Comparison of ENCODE assay signal across 8 cellular contexts in genomic region chr14:24605435-24606190, GRCh38. TPM values are rescaled to one million over a fixed set of nuclear protein-coding genes. Genes with fewer than 3 reads are reported as not detected.
DNase-seq lines count a peak whose midpoint lies in the region; ATAC-seq and TF ChIP-seq lines count a peak whose summit lies in the region.

No MANE protein-coding gene starts in this region.

- no peaks in the 10 kb centered on the region for H3K36me3 Mint-ChIP-seq in chondrocyte (ENCODE audit: low read depth)
- H3K36me3 Mint-ChIP-seq in natural killer cell treated with Interleukin-12 subunit alpha and Interleukin-12 subunit beta and Interleukin-15 and Interleukin-18, amount 100 ng/mL, for 72 hours: no peaks in the 10 kb centered on the region
- H3K36me3 Mint-ChIP-seq in type B pancreatic cell: no peaks in the 10 kb centered on the region

- no peaks in the 10 kb centered on the region for H3K9me3 Mint-ChIP-seq in chondrocyte (ENCODE audit: low read depth)
- H3K9me3 Mint-ChIP-seq in natural killer cell treated with Interleukin-12 subunit alpha and Interleukin-12 subunit beta and Interleukin-15 and Interleukin-18, amount 100 ng/mL, for 72 hours: no peaks in the 10 kb centered on the region
- no peaks in the 10 kb centered on the region for H3K9me3 Mint-ChIP-seq in type B pancreatic cell

- H3K4me3 Mint-ChIP-seq in chondrocyte (ENCODE audit: unreplicated experiment): no peak overlapping the region
- peak overlapping the region; percentile 86 for H3K4me3 Mint-ChIP-seq in natural killer cell treated with Interleukin-12 subunit alpha and Interleukin-12 subunit beta and Interleukin-15 and Interleukin-18, amount 100 ng/mL, for 72 hours
- H3K4me3 Mint-ChIP-seq in type B pancreatic cell: no peak overlapping the region

- peak; percentile 61 for DNase-seq in activated CD4-positive, CD25-positive, alpha-beta regulatory T cell treated with anti-CD3 and anti-CD28 coated beads, Interleukin-2, amount 50 U/mL, for 72 hours
- DNase-seq in chondrocyte (ENCODE audit: low spot score) (no peak), type B pancreatic cell (ENCODE audit: extremely low spot score, unreplicated experiment) (no peak), NCI-H1436 (lab: John Stamatoyannopoulos, UW) (no peak)
- DNase-seq in natural killer cell treated with Interleukin-12 subunit alpha and Interleukin-12 subunit beta and Interleukin-15 and Interleukin-18, amount 100 ng/mL, for 72 hours (ENCODE audit: low spot score): peak; percentile 81

- peak; percentile 86 for ATAC-seq in GM21717 (IDR thresholded peaks at IDR 0.05; ENCODE audit: unreplicated experiment)
- peak; percentile 68 to 75 for ATAC-seq in natural killer cell treated with Interleukin-12 subunit alpha and Interleukin-12 subunit beta and Interleukin-15 and Interleukin-18, amount 100 ng/mL, for 72 hours

- no peaks in the 10 kb centered on the region for H3K4me1 Mint-ChIP-seq in chondrocyte (ENCODE audit: low read depth)
- H3K4me1 Mint-ChIP-seq in natural killer cell treated with Interleukin-12 subunit alpha and Interleukin-12 subunit beta and Interleukin-15 and Interleukin-18, amount 100 ng/mL, for 72 hours (ENCODE audit: low read depth in 2 of 2): peaks cover 49 to 52% of the 10 kb centered on the region in 2 donors
- no peaks in the 10 kb centered on the region for H3K4me1 Mint-ChIP-seq in type B pancreatic cell (ENCODE audit: unreplicated experiment)

- peak; percentile 70 for TF ChIP-seq RAD21 in Ishikawa (IDR thresholded peaks at IDR 0.05; ENCODE audit: low read depth)

- H3K27me3 Mint-ChIP-seq in chondrocyte (ENCODE audit: low read depth): peaks cover 2% of the 10 kb centered on the region
- no peaks in the 10 kb centered on the region for H3K27me3 Mint-ChIP-seq in natural killer cell treated with Interleukin-12 subunit alpha and Interleukin-12 subunit beta and Interleukin-15 and Interleukin-18, amount 100 ng/mL, for 72 hours
- no peaks in the 10 kb centered on the region for H3K27me3 Mint-ChIP-seq in type B pancreatic cell

- H3K27ac Mint-ChIP-seq in chondrocyte (ENCODE audit: unreplicated experiment) (no peak overlapping the region), type B pancreatic cell (no peak overlapping the region)
- peak overlapping the region; percentile 92 to 97 for H3K27ac Mint-ChIP-seq in natural killer cell treated with Interleukin-12 subunit alpha and Interleukin-12 subunit beta and Interleukin-15 and Interleukin-18, amount 100 ng/mL, for 72 hours

- TF ChIP-seq CTCF in GM12873 (IDR thresholded peaks at IDR 0.05; ENCODE audit: insufficient read depth, low read depth, low read length, missing control alignments): peak; percentile 99
- peak; percentile 55 for TF ChIP-seq CTCF in chondrocyte (IDR thresholded peaks at IDR 0.05)
- peak; percentile 64 for TF ChIP-seq CTCF in type B pancreatic cell (conservative IDR thresholded peaks at IDR 0.05)

- TF ChIP-seq EP300 in Ishikawa (IDR thresholded peaks at IDR 0.05; ENCODE audit: borderline replicate concordance): no peak

TF ChIP-seq in Ishikawa, 13 proteins besides CTCF, POLR2A, EP300 and RAD21:
- TF ChIP-seq EGR1 (IDR thresholded peaks at IDR 0.05) (no peak), YY1 (IDR thresholded peaks at IDR 0.05; ENCODE audit: low read depth) (no peak), NFIC (IDR thresholded peaks at IDR 0.05) (no peak), FOXM1 (IDR thresholded peaks at IDR 0.05; ENCODE audit: borderline replicate concordance, low read depth) (no peak)
- TF ChIP-seq, protein P1, sequence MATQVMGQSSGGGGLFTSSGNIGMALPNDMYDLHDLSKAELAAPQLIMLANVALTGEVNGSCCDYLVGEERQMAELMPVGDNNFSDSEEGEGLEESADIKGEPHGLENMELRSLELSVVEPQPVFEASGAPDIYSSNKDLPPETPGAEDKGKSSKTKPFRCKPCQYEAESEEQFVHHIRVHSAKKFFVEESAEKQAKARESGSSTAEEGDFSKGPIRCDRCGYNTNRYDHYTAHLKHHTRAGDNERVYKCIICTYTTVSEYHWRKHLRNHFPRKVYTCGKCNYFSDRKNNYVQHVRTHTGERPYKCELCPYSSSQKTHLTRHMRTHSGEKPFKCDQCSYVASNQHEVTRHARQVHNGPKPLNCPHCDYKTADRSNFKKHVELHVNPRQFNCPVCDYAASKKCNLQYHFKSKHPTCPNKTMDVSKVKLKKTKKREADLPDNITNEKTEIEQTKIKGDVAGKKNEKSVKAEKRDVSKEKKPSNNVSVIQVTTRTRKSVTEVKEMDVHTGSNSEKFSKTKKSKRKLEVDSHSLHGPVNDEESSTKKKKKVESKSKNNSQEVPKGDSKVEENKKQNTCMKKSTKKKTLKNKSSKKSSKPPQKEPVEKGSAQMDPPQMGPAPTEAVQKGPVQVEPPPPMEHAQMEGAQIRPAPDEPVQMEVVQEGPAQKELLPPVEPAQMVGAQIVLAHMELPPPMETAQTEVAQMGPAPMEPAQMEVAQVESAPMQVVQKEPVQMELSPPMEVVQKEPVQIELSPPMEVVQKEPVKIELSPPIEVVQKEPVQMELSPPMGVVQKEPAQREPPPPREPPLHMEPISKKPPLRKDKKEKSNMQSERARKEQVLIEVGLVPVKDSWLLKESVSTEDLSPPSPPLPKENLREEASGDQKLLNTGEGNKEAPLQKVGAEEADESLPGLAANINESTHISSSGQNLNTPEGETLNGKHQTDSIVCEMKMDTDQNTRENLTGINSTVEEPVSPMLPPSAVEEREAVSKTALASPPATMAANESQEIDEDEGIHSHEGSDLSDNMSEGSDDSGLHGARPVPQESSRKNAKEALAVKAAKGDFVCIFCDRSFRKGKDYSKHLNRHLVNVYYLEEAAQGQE (IDR thresholded peaks at IDR 0.05; ENCODE audit: low read depth): no peak
- TF ChIP-seq, protein P2, sequence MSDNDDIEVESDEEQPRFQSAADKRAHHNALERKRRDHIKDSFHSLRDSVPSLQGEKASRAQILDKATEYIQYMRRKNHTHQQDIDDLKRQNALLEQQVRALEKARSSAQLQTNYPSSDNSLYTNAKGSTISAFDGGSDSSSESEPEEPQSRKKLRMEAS (IDR thresholded peaks at IDR 0.05): no peak

RNA-seq across cellular contexts. Expression of gene GZMH, which starts 3.9 kb away (rescaled TPM):
- total RNA-seq in chondrocyte (not detected in 3 replicates), type B pancreatic cell (ENCODE audit: low replicate concordance) (not detected in 2 replicates)
- 10 to 100 TPM; 20.8 to 37.3 TPM for total RNA-seq in natural killer cell treated with Interleukin-12 subunit alpha and Interleukin-12 subunit beta and Interleukin-15 and Interleukin-18, amount 100 ng/mL, for 72 hours

RNA-seq across cellular contexts. Expression of gene GZMB, which starts 28.4 kb away (rescaled TPM):
- total RNA-seq in chondrocyte (not detected in 3 replicates), type B pancreatic cell (ENCODE audit: low replicate concordance) (not detected in 2 replicates)
- total RNA-seq in natural killer cell treated with Interleukin-12 subunit alpha and Interleukin-12 subunit beta and Interleukin-15 and Interleukin-18, amount 100 ng/mL, for 72 hours: 1,000 to 10,000 TPM; 1,173 to 2,090 TPM

RNA-seq across cellular contexts. Expression of gene CTSG, which starts 29.6 kb away (rescaled TPM):
- total RNA-seq in chondrocyte: not detected in 3 replicates
- not detected for total RNA-seq in natural killer cell treated with Interleukin-12 subunit alpha and Interleukin-12 subunit beta and Interleukin-15 and Interleukin-18, amount 100 ng/mL, for 72 hours
- total RNA-seq in type B pancreatic cell (ENCODE audit: low replicate concordance): not detected in 2 replicates

Comparison
In these comparisons a context has a peak if more than half of its experiments do, and no peak if none do; other contexts are left out.
1. DNase-seq: peak in activated CD4-positive, CD25-positive, alpha-beta regulatory T cell treated with anti-CD3 and anti-CD28 coated beads, Interleukin-2, amount 50 U/mL, for 72 hours (single experiment) and natural killer cell treated with Interleukin-12 subunit alpha and Interleukin-12 subunit beta and Interleukin-15 and Interleukin-18, amount 100 ng/mL, for 72 hours (single experiment); none in chondrocyte (single experiment), type B pancreatic cell (single experiment) and NCI-H1436 (single experiment).
2. H3K27ac Mint-ChIP-seq: peak in natural killer cell treated with Interleukin-12 subunit alpha and Interleukin-12 subunit beta and Interleukin-15 and Interleukin-18, amount 100 ng/mL, for 72 hours (2 of 2); none in chondrocyte (single experiment) and type B pancreatic cell (single experiment).
3. RNA of gene GZMH, which starts 3.9 kb away (total RNA-seq): 20.8 to 37.3 TPM in natural killer cell treated with Interleukin-12 subunit alpha and Interleukin-12 subunit beta and Interleukin-15 and Interleukin-18, amount 100 ng/mL, for 72 hours; not detected in chondrocyte and not detected in type B pancreatic cell; every median in the first group is over 10 times any median in the second.
4. RNA of gene GZMB, which starts 28.4 kb away (total RNA-seq): 1,173 to 2,090 TPM in natural killer cell treated with Interleukin-12 subunit alpha and Interleukin-12 subunit beta and Interleukin-15 and Interleukin-18, amount 100 ng/mL, for 72 hours; not detected in chondrocyte and not detected in type B pancreatic cell; every median in the first group is over 100 times any median in the second.
5. Peak in every context shown above with its lines, with median percentiles within 50 percentile points of each other: CTCF ChIP-seq.